In genomic region chr1:32063261-32063681, GRCh38 we compare ENCODE assay signal across 8 cellular contexts. TPM values are rescaled to one million over a fixed set of nuclear protein-coding genes. Genes with fewer than 3 reads are reported as not detected.
DNase-seq lines count a peak whose midpoint lies in the region; ATAC-seq and TF ChIP-seq lines count a peak whose summit lies in the region.

No MANE protein-coding gene starts in this region.

- 12 to 33% methylated on average over 1 of the region's 1 CpG for WGBS in transverse colon (ENCODE audit: low coverage in 1 of 2), 2 donors

- intact Hi-C loops in left lung (cut with DNase I) (no loop called here), transverse colon (cut with DNase I; ENCODE audit: low total_unique reads) (loop anchor here (2.0 kb wide), 1 partner anchor 42 kb away; no protein-coding TSS in a partner anchor)

- POLR2A ChIA-PET in HEK293 (lab: Yijun Ruan, JAX) = interaction anchor here (1.4 to 3.2 kb wide), 5 partner anchors 9 to 300 kb away, joined by 3 to 32 read pairs (median 4); partner anchors contain the start of gene TMEM39B

- in situ Hi-C loops in transverse colon (cut with MboI; ENCODE audit: low pct_ligation_motif_present in 1 of 4, low pct_unique_long_range_greater_than_20kb in 1 of 4, low sequenced_read_pairs in 3 of 4) = no loop called here

- H3K4me2 ChIP-seq in OCI-LY3 (ENCODE audit: low read length) = no peak overlapping the region

- peaks cover 15% of the 10 kb centered on the region for H3K4me1 ChIP-seq in HEK293 (ENCODE audit: control insufficient read depth, insufficient read depth, low read length)
- peaks cover 9% of the 10 kb centered on the region for H3K4me1 ChIP-seq in OCI-LY3 (ENCODE audit: low read length)
- H3K4me1 ChIP-seq in left lung = peaks cover 16 to 42% of the 10 kb centered on the region in 2 donors
- peaks cover 0 to 27% (median 14%) of the 10 kb centered on the region in 4 donors for H3K4me1 ChIP-seq in transverse colon

- H3K27me3 ChIP-seq in OCI-LY3 (ENCODE audit: low read depth, low read length) (no peaks in the 10 kb centered on the region), left lung (no peaks in the 10 kb centered on the region), transverse colon (no peaks in the 10 kb centered on the region)

- no peaks in the 10 kb centered on the region for H4K20me1 ChIP-seq in OCI-LY3 (ENCODE audit: insufficient read depth, low read length)

- H3K36me3 ChIP-seq in HEK293 (ENCODE audit: control insufficient read depth in 2 of 2, insufficient read depth in 1 of 2, low read length in 2 of 2) (peaks cover 8 to 33% of the 10 kb centered on the region in 2 experiments; a peak in 2 of 3 replicates), OCI-LY3 (replicated peaks; ENCODE audit: low read depth, low read length) (peaks cover 18% of the 10 kb centered on the region), left lung (peaks cover 0 to 4% of the 10 kb centered on the region in 2 donors), transverse colon (peaks cover 0 to 27% (median 13%) of the 10 kb centered on the region in 4 donors)

- H3K79me2 ChIP-seq in OCI-LY3 (ENCODE audit: low read length) = no peaks in the 10 kb centered on the region

- CTCF ChIA-PET in HEK293 (lab: Yijun Ruan, JAX) = interaction anchor here (0.6 to 2.1 kb wide), 22 partner anchors 8 to 399 kb away, joined by 3 to 24 read pairs (median 5); partner anchors contain the start of gene TMEM39B

- H2AFZ ChIP-seq in OCI-LY3 (ENCODE audit: low read depth, low read length) = no peak overlapping the region

- TF ChIP-seq EP300 in transverse colon (IDR thresholded peaks at IDR 0.05; ENCODE audit: low read depth) = no peak

- H3K27ac ChIP-seq in HEK293 (ENCODE audit: extremely low read depth, low read depth, low read length) (peak overlapping the region; percentile 35), OCI-LY3 (ENCODE audit: low read length) (no peak overlapping the region), left lung (peak overlapping the region; percentile 8 to 53), transverse colon (peak overlapping the region; percentile 28 to 58 (median 38))

- peak; percentile 58 for ATAC-seq in left lung

- H3K9ac ChIP-seq in OCI-LY3 (ENCODE audit: low read length) = no peak overlapping the region

- no peak overlapping the region for H3K4me3 ChIP-seq in HEK293 (ENCODE audit: low read depth, low read length)
- no peak overlapping the region for H3K4me3 ChIP-seq in OCI-LY3 (ENCODE audit: low read length)
- no peak overlapping the region for H3K4me3 ChIP-seq in left lung
- H3K4me3 ChIP-seq in transverse colon = no peak overlapping the region

- DNase-seq in COR-L47 (lab: John Stamatoyannopoulos, UW) (peak; percentile 57), left lung (no peak), transverse colon (no peak), NCI-H748 treated with DMSO at 0.1 percent for 48 hours (lab: John Stamatoyannopoulos, UW) (no peak), ureter (ENCODE audit: low spot score) (no peak)
- peak; percentile 19 for DNase-seq in central memory CD4-positive, alpha-beta T cell

- H3K9me3 ChIP-seq in HEK293 (ENCODE audit: control insufficient read depth, insufficient read depth, low read depth, low read length) = no peaks in the 10 kb centered on the region
- H3K9me3 ChIP-seq in OCI-LY3 (ENCODE audit: insufficient read depth, low read length) = no peaks in the 10 kb centered on the region
- H3K9me3 ChIP-seq in left lung = no peaks in the 10 kb centered on the region
- H3K9me3 ChIP-seq in transverse colon = no peaks in the 10 kb centered on the region

- no peak for TF ChIP-seq POLR2A in transverse colon (IDR thresholded peaks at IDR 0.05)

- peak; percentile 66 for TF ChIP-seq CTCF in HEK293 (tag by site-specific recombination; IDR thresholded peaks at IDR 0.05)
- TF ChIP-seq CTCF in OCI-LY3 (IDR thresholded peaks at IDR 0.05; ENCODE audit: low read depth, low read length) = peak; percentile 42
- TF ChIP-seq CTCF in left lung (IDR thresholded peaks at IDR 0.05) = peak; percentile 41 to 47
- peak; percentile 50 to 72 (median 60) for TF ChIP-seq CTCF in transverse colon (IDR thresholded peaks at IDR 0.05)

TF ChIP-seq in HEK293, 187 proteins besides CTCF, POLR2A, EP300 and RAD21:
- TF ChIP-seq ZNF623 (tag by site-specific recombination; IDR thresholded peaks at IDR 0.05) (no peak), ZNF138 (tag by site-specific recombination; IDR thresholded peaks at IDR 0.05; ENCODE audit: borderline replicate concordance) (no peak), ZNF2 (tag by site-specific recombination; IDR thresholded peaks at IDR 0.05) (0 out of 2 replicates have a peak, but pooled peaks have one; percentile 46), ZNF561 (tag by site-specific recombination; IDR thresholded peaks at IDR 0.05; ENCODE audit: borderline replicate concordance) (0 out of 2 replicates have a peak, but pooled peaks have one; percentile 43), OVOL3 (tag by site-specific recombination; IDR thresholded peaks at IDR 0.05) (no peak), ZFP69B (tag by site-specific recombination; IDR thresholded peaks at IDR 0.05) (no peak), ZNF692 (tag by site-specific recombination; IDR thresholded peaks at IDR 0.05) (no peak), ZFHX2 (tag by site-specific recombination; conservative IDR thresholded peaks at IDR 0.05) (no peak), YY1 (tag by site-specific recombination; IDR thresholded peaks at IDR 0.05) (no peak), ZNF350 (tag by site-specific recombination; IDR thresholded peaks at IDR 0.05) (no peak), ZNF585B (tag by site-specific recombination; IDR thresholded peaks at IDR 0.05) (no peak), ZNF600 (tag by site-specific recombination; IDR thresholded peaks at IDR 0.05) (0 out of 2 replicates have a peak, but pooled peaks have one; percentile 29), ZNF132 (tag by site-specific recombination; IDR thresholded peaks at IDR 0.05; ENCODE audit: borderline replicate concordance) (no peak), ZEB2 (tag by site-specific recombination; IDR thresholded peaks at IDR 0.05) (0 out of 2 replicates have a peak, but pooled peaks have one; percentile 14), ZNF280D (tag by site-specific recombination; IDR thresholded peaks at IDR 0.05) (no peak), ZNF324 (tag by site-specific recombination; IDR thresholded peaks at IDR 0.05) (0 out of 2 replicates have a peak, but pooled peaks have one; percentile 21), ZNF660 (tag by site-specific recombination; IDR thresholded peaks at IDR 0.05) (peak; percentile 31; the same call in 1 of the 2 replicates), ZNF23 (tag by site-specific recombination; IDR thresholded peaks at IDR 0.05; ENCODE audit: borderline replicate concordance) (no peak), ZNF654 (tag by site-specific recombination; IDR thresholded peaks at IDR 0.05; ENCODE audit: low read depth) (peak; percentile 79), MYNN (tag by site-specific recombination; IDR thresholded peaks at IDR 0.05; ENCODE audit: borderline replicate concordance) (no peak), ZNF266 (tag by site-specific recombination; IDR thresholded peaks at IDR 0.05; ENCODE audit: low read depth) (no peak), ZBTB8A (tag by site-specific recombination; IDR thresholded peaks at IDR 0.05) (0 out of 2 replicates have a peak, but pooled peaks have one; percentile 11), ZNF580 (tag by site-specific recombination; IDR thresholded peaks at IDR 0.05) (0 out of 2 replicates have a peak, but pooled peaks have one; percentile 24), IKZF3 (tag by site-specific recombination; IDR thresholded peaks at IDR 0.05) (0 out of 2 replicates have a peak, but pooled peaks have one; percentile 60)

RNA-seq across cellular contexts. Expression of gene TMEM39B, which starts 9.5 kb away (rescaled TPM):
- total RNA-seq in left lung (10 to 100 TPM; 16.5 to 22.6 TPM), transverse colon (10 to 100 TPM in 1 of 4 donors, 1 to 10 TPM in 3; 2.6 to 35.8 (median 3.5) TPM), ureter (21.9 TPM)

RNA-seq across cellular contexts. Expression of gene KPNA6, which starts 44.6 kb away (rescaled TPM):
- total RNA-seq in left lung (10 to 100 TPM; 70.2 to 73.2 TPM), transverse colon (10 to 100 TPM; 20.5 to 30.5 (median 25.4) TPM), ureter (63.5 TPM)

RNA-seq across cellular contexts. Expression of gene KHDRBS1, which starts 49.6 kb away (rescaled TPM):
- total RNA-seq in left lung (10 to 100 TPM; 87.2 to 95.7 TPM), transverse colon (10 to 100 TPM; 49.3 to 83.4 (median 57.1) TPM), ureter (139 TPM)

Comparison
In these comparisons a context has a peak if more than half of its experiments do, and no peak if none do; other contexts are left out.
1. DNase-seq: peak in COR-L47 (single experiment) and central memory CD4-positive, alpha-beta T cell (single experiment); none in left lung (0 of 2), transverse colon (single experiment), NCI-H748 treated with DMSO at 0.1 percent for 48 hours (single experiment) and ureter (single experiment).
2. Peak in every context shown above with its lines, with median percentiles within 50 percentile points of each other: CTCF ChIP-seq.